ENCODE assay signal across 1 cellular context in the genomic region with DNA sequence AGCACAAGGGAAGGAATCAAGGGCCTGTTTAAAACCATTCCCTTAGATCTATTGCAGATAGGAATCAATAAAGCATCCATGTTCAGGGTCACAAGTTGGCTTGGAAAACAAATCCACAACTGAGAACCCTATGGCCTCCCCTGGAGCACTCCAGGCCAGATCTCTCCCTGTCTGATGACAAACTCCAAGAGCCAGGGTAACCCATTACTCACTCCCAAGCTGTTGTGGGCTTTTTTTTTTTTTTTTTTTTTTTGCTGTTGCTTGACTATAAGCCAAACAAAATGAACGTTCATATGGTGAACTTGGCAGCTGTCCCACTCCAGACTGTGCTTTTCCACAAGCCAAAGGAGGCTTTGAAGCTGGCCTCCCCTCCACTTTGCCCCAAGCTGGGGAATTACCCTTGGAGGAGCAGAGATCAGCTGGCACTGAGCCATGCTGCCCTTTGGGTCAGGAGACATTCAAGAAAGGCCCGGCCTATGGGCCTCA.
TF ChIP-seq lines count a peak whose summit lies in the region.

No MANE protein-coding gene starts in this region.

TF ChIP-seq in H1, 55 proteins besides CTCF, POLR2A, EP300 and RAD21 (continued from another document):
- no peak for TF ChIP-seq CHD7 (IDR thresholded peaks at IDR 0.05; ENCODE audit: insufficient replicate concordance, low read length)
- TF ChIP-seq GABPA (IDR thresholded peaks at IDR 0.05; ENCODE audit: borderline replicate concordance, insufficient read depth, low read length), result no peak
- TF ChIP-seq POLR2AphosphoS5 (IDR thresholded peaks at IDR 0.05; ENCODE audit: low read depth, low read length), result no peak
- no peak for TF ChIP-seq CEBPB (IDR thresholded peaks at IDR 0.05; ENCODE audit: low read depth, low read length)
- no peak for TF ChIP-seq SP2 (IDR thresholded peaks at IDR 0.05; ENCODE audit: low read length)
